Comparison of ENCODE assay signal across 28 cellular contexts in the genomic region with DNA sequence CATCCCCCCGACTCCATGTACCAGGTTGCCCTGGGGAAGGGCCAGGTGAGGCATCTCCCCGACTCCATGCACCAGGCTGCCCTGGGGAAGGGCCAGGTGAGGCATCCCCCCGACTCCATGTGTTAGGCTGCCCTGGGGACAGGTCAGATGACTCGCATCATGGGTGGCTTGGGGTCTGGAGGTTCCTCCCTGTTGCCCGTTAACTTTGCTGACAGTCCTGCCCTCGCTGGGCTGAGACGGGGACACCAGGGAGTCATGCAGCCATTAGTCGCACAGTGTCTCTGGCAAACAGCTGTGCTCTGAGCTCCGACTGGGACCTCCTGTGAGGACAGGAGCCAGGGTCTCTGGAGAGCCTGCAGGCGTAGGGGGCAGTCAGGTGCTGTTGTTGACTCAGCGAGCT.
"Had no signal": no experiment of that assay in that cellular context is flagged by ENCODE, and none has a peak within 500 bp of the region (broad histone marks: within the 10 kb centered on the region; RNA-seq: fewer than 3 reads in every experiment).

No MANE protein-coding gene starts in this region.

- H3K27ac ChIP-seq: brain microvascular endothelial cell, esophagus muscularis mucosa, foreskin keratinocyte, gastrocnemius medialis had no signal

- H3K4me3 Mint-ChIP-seq: activated CD4-positive, alpha-beta memory T cell treated with anti-CD3 and anti-CD28 coated beads for 36 hours; activated CD4-positive, alpha-beta T cell treated with anti-CD3 and anti-CD28 coated beads for 36 hours; activated CD4-positive, alpha-beta T cell treated with anti-CD3 and anti-CD28 coated beads, Interleukin-2, amount 10 ng/mL, durations not matched to agents 24 days and 14 days; activated CD8-positive, alpha-beta T cell treated with anti-CD3 and anti-CD28 coated beads, Interleukin-2, amount 10 ng/mL, durations not matched to agents 7 days and 5 days; activated naive CD8-positive, alpha-beta T cell; activated T-cell treated with anti-CD3 and anti-CD28 coated beads, Interleukin-2, amount 50 U/mL, for 4 hours; activated T-helper 17 cell treated with anti-CD3 and anti-CD28 coated beads, Interleukin-2, amount 50 U/mL, for 72 hours; effector memory CD8-positive, alpha-beta T cell had no signal

- DNase-seq: activated CD4-positive, alpha-beta memory T cell treated with anti-CD3 and anti-CD28 coated beads for 36 hours; activated CD4-positive, alpha-beta T cell treated with anti-CD3 and anti-CD28 coated beads for 36 hours; activated CD4-positive, alpha-beta T cell treated with anti-CD3 and anti-CD28 coated beads, Interleukin-2, amount 10 ng/mL, durations not matched to agents 24 days and 14 days; activated CD4-positive, CD25-positive, alpha-beta regulatory T cell; activated CD4-positive, CD25-positive, alpha-beta regulatory T cell treated with anti-CD3 and anti-CD28 coated beads, Interleukin-2, amount 50 U/mL, for 72 hours; activated CD8-positive, alpha-beta T cell treated with anti-CD3 and anti-CD28 coated beads, Interleukin-2, amount 10 ng/mL, durations not matched to agents 7 days and 5 days; activated effector memory CD4-positive, alpha-beta T cell treated with Interleukin-2 at 50 U/mL for 16 hours; activated gamma-delta T cell treated with Interleukin-2 at 50 U/mL for 16 hours; activated naive CD4-positive, alpha-beta T cell treated with anti-CD3 and anti-CD28 coated beads, Interleukin-2, amount 50 U/mL, for 16 hours; activated naive CD4-positive, alpha-beta T cell treated with Interleukin-2 at 50 U/mL for 16 hours; activated T-cell treated with anti-CD3 and anti-CD28 coated beads, Interleukin-2, amount 50 U/mL, for 4 hours; amniotic stem cell; anterior cingulate cortex; brain microvascular endothelial cell; caudate nucleus; cortex of kidney; dermis blood vessel endothelial cell; effector CD4-positive, alpha-beta T cell; effector memory CD8-positive, alpha-beta T cell; erythroblast; foreskin keratinocyte; gastrocnemius medialis; T-helper 2 cell had no signal

- ATAC-seq: activated CD4-positive, alpha-beta T cell treated with anti-CD3 and anti-CD28 coated beads for 36 hours; activated CD8-positive, alpha-beta T cell treated with anti-CD3 and anti-CD28 coated beads, Interleukin-2, amount 10 ng/mL, durations not matched to agents 7 days and 5 days; activated T-cell treated with anti-CD3 and anti-CD28 coated beads, Interleukin-2, amount 50 U/mL, for 4 hours; activated T-helper 17 cell treated with anti-CD3 and anti-CD28 coated beads, Interleukin-2, amount 50 U/mL, for 72 hours; effector memory CD8-positive, alpha-beta T cell; foreskin keratinocyte; gastrocnemius medialis had no signal

- H3K9me3 Mint-ChIP-seq: activated CD4-positive, alpha-beta T cell treated with anti-CD3 and anti-CD28 coated beads, Interleukin-2, amount 10 ng/mL, durations not matched to agents 24 days and 14 days; activated T-helper 17 cell treated with anti-CD3 and anti-CD28 coated beads, Interleukin-2, amount 50 U/mL, for 72 hours; effector memory CD8-positive, alpha-beta T cell had no signal

- H3K9me3 ChIP-seq: esophagus muscularis mucosa had no signal

- H3K27me3 ChIP-seq: brain microvascular endothelial cell, esophagus muscularis mucosa, foreskin keratinocyte, gastrocnemius medialis had no signal

- H3K4me1 ChIP-seq: esophagus muscularis mucosa, foreskin keratinocyte, gastrocnemius medialis had no signal

- H3K27ac Mint-ChIP-seq: activated CD4-positive, alpha-beta memory T cell treated with anti-CD3 and anti-CD28 coated beads for 36 hours; activated CD4-positive, alpha-beta T cell treated with anti-CD3 and anti-CD28 coated beads for 36 hours; activated CD4-positive, alpha-beta T cell treated with anti-CD3 and anti-CD28 coated beads, Interleukin-2, amount 10 ng/mL, durations not matched to agents 24 days and 14 days; activated CD8-positive, alpha-beta T cell treated with anti-CD3 and anti-CD28 coated beads, Interleukin-2, amount 10 ng/mL, durations not matched to agents 7 days and 5 days; activated naive CD8-positive, alpha-beta T cell; activated T-helper 17 cell treated with anti-CD3 and anti-CD28 coated beads, Interleukin-2, amount 50 U/mL, for 72 hours had no signal

- FAIRE-seq: astrocyte, colon had no signal

- H3K27me3 Mint-ChIP-seq: activated CD4-positive, alpha-beta memory T cell treated with anti-CD3 and anti-CD28 coated beads for 36 hours; activated CD4-positive, alpha-beta T cell treated with anti-CD3 and anti-CD28 coated beads for 36 hours; activated CD4-positive, alpha-beta T cell treated with anti-CD3 and anti-CD28 coated beads, Interleukin-2, amount 10 ng/mL, durations not matched to agents 24 days and 14 days; activated naive CD8-positive, alpha-beta T cell; activated T-helper 17 cell treated with anti-CD3 and anti-CD28 coated beads, Interleukin-2, amount 50 U/mL, for 72 hours; effector memory CD8-positive, alpha-beta T cell had no signal

- H3K36me3 ChIP-seq: brain microvascular endothelial cell, esophagus muscularis mucosa, gastrocnemius medialis had no signal

- H3K4me3 ChIP-seq: esophagus muscularis mucosa, gastrocnemius medialis had no signal
